ENCODE assay signal across 1 cellular context in the genomic region with DNA sequence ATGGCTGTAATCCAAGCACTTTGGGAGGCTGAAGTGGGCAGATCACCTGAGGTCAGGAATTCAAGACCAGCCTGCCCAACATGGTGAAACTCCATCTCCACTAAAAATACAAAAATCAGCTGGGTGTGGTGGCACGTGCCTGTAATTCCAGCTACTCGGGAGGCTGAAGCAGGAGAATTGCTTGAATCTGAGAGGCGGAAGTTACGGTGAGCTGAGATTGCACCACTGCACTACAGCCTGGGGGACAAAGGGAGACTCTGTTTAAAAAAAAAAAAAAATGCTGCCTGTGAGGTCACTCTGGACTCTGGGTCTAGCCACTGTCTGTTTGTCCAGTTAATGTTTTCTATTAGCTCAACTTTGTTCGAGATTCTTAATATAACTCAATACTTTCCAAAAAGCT.
TF ChIP-seq lines count a peak whose summit lies in the region.

No MANE protein-coding gene starts in this region.

TF ChIP-seq in HepG2, 621 proteins besides CTCF, POLR2A, EP300 and RAD21 (continued from another document and continues in another):
- peak; percentile 64; the same call in 1 of the 2 replicates for TF ChIP-seq ERF (CRISPR knock-in tag; IDR thresholded peaks at IDR 0.05)
- peak; percentile 90 for TF ChIP-seq BHLHE40 (IDR thresholded peaks at IDR 0.05; ENCODE audit: low read length)
- TF ChIP-seq, protein P1, sequence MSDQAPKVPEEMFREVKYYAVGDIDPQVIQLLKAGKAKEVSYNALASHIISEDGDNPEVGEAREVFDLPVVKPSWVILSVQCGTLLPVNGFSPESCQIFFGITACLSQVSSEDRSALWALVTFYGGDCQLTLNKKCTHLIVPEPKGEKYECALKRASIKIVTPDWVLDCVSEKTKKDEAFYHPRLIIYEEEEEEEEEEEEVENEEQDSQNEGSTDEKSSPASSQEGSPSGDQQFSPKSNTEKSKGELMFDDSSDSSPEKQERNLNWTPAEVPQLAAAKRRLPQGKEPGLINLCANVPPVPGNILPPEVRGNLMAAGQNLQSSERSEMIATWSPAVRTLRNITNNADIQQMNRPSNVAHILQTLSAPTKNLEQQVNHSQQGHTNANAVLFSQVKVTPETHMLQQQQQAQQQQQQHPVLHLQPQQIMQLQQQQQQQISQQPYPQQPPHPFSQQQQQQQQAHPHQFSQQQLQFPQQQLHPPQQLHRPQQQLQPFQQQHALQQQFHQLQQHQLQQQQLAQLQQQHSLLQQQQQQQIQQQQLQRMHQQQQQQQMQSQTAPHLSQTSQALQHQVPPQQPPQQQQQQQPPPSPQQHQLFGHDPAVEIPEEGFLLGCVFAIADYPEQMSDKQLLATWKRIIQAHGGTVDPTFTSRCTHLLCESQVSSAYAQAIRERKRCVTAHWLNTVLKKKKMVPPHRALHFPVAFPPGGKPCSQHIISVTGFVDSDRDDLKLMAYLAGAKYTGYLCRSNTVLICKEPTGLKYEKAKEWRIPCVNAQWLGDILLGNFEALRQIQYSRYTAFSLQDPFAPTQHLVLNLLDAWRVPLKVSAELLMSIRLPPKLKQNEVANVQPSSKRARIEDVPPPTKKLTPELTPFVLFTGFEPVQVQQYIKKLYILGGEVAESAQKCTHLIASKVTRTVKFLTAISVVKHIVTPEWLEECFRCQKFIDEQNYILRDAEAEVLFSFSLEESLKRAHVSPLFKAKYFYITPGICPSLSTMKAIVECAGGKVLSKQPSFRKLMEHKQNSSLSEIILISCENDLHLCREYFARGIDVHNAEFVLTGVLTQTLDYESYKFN (CRISPR knock-in tag; conservative IDR thresholded peaks at IDR 0.05): peak; percentile 49; the same call in 1 of the 2 replicates
- TF ChIP-seq, protein P2, sequence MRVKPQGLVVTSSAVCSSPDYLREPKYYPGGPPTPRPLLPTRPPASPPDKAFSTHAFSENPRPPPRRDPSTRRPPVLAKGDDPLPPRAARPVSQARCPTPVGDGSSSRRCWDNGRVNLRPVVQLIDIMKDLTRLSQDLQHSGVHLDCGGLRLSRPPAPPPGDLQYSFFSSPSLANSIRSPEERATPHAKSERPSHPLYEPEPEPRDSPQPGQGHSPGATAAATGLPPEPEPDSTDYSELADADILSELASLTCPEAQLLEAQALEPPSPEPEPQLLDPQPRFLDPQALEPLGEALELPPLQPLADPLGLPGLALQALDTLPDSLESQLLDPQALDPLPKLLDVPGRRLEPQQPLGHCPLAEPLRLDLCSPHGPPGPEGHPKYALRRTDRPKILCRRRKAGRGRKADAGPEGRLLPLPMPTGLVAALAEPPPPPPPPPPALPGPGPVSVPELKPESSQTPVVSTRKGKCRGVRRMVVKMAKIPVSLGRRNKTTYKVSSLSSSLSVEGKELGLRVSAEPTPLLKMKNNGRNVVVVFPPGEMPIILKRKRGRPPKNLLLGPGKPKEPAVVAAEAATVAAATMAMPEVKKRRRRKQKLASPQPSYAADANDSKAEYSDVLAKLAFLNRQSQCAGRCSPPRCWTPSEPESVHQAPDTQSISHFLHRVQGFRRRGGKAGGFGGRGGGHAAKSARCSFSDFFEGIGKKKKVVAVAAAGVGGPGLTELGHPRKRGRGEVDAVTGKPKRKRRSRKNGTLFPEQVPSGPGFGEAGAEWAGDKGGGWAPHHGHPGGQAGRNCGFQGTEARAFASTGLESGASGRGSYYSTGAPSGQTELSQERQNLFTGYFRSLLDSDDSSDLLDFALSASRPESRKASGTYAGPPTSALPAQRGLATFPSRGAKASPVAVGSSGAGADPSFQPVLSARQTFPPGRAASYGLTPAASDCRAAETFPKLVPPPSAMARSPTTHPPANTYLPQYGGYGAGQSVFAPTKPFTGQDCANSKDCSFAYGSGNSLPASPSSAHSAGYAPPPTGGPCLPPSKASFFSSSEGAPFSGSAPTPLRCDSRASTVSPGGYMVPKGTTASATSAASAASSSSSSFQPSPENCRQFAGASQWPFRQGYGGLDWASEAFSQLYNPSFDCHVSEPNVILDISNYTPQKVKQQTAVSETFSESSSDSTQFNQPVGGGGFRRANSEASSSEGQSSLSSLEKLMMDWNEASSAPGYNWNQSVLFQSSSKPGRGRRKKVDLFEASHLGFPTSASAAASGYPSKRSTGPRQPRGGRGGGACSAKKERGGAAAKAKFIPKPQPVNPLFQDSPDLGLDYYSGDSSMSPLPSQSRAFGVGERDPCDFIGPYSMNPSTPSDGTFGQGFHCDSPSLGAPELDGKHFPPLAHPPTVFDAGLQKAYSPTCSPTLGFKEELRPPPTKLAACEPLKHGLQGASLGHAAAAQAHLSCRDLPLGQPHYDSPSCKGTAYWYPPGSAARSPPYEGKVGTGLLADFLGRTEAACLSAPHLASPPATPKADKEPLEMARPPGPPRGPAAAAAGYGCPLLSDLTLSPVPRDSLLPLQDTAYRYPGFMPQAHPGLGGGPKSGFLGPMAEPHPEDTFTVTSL (CRISPR knock-in tag; IDR thresholded peaks at IDR 0.05; ENCODE audit: borderline replicate concordance): peak; percentile 45; the same call in 1 of the 2 replicates
- peak; percentile 82; the same call in 1 of the 2 replicates for TF ChIP-seq RCOR2 (CRISPR knock-in tag; IDR thresholded peaks at IDR 0.05)
- TF ChIP-seq, protein P3, sequence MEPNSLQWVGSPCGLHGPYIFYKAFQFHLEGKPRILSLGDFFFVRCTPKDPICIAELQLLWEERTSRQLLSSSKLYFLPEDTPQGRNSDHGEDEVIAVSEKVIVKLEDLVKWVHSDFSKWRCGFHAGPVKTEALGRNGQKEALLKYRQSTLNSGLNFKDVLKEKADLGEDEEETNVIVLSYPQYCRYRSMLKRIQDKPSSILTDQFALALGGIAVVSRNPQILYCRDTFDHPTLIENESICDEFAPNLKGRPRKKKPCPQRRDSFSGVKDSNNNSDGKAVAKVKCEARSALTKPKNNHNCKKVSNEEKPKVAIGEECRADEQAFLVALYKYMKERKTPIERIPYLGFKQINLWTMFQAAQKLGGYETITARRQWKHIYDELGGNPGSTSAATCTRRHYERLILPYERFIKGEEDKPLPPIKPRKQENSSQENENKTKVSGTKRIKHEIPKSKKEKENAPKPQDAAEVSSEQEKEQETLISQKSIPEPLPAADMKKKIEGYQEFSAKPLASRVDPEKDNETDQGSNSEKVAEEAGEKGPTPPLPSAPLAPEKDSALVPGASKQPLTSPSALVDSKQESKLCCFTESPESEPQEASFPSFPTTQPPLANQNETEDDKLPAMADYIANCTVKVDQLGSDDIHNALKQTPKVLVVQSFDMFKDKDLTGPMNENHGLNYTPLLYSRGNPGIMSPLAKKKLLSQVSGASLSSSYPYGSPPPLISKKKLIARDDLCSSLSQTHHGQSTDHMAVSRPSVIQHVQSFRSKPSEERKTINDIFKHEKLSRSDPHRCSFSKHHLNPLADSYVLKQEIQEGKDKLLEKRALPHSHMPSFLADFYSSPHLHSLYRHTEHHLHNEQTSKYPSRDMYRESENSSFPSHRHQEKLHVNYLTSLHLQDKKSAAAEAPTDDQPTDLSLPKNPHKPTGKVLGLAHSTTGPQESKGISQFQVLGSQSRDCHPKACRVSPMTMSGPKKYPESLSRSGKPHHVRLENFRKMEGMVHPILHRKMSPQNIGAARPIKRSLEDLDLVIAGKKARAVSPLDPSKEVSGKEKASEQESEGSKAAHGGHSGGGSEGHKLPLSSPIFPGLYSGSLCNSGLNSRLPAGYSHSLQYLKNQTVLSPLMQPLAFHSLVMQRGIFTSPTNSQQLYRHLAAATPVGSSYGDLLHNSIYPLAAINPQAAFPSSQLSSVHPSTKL (CRISPR knock-in tag; IDR thresholded peaks at IDR 0.05): peak; percentile 86
- TF ChIP-seq ETV5 (CRISPR knock-in tag; IDR thresholded peaks at IDR 0.05; ENCODE audit: borderline replicate concordance): peak; percentile 80
- TF ChIP-seq KAT8 (CRISPR knock-in tag; IDR thresholded peaks at IDR 0.05): peak; percentile 15; the same call in 1 of the 2 replicates
- TF ChIP-seq, protein P4, sequence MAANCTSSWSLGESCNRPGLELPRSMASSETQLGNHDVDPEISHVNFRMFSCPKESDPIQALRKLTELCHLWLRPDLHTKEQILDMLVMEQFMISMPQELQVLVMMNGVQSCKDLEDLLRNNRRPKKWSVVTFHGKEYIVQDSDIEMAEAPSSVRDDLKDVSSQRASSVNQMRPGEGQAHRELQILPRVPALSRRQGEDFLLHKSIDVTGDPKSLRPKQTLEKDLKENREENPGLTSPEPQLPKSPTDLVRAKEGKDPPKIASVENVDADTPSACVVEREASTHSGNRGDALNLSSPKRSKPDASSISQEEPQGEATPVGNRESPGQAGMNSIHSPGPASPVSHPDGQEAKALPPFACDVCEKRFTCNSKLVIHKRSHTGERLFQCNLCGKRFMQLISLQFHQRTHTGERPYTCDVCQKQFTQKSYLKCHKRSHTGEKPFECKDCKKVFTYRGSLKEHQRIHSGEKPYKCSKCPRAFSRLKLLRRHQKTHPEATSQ (CRISPR knock-in tag; IDR thresholded peaks at IDR 0.05; ENCODE audit: borderline replicate concordance): peak; percentile 48; the same call in 1 of the 2 replicates
- peak; percentile 40; the same call in 1 of the 2 replicates for TF ChIP-seq SAP130 (CRISPR knock-in tag; IDR thresholded peaks at IDR 0.05; ENCODE audit: low read depth)
- TF ChIP-seq FOXA3 (CRISPR knock-in tag; IDR thresholded peaks at IDR 0.05): peak; percentile 30; the same call in 1 of the 2 replicates
- TF ChIP-seq, protein P5, sequence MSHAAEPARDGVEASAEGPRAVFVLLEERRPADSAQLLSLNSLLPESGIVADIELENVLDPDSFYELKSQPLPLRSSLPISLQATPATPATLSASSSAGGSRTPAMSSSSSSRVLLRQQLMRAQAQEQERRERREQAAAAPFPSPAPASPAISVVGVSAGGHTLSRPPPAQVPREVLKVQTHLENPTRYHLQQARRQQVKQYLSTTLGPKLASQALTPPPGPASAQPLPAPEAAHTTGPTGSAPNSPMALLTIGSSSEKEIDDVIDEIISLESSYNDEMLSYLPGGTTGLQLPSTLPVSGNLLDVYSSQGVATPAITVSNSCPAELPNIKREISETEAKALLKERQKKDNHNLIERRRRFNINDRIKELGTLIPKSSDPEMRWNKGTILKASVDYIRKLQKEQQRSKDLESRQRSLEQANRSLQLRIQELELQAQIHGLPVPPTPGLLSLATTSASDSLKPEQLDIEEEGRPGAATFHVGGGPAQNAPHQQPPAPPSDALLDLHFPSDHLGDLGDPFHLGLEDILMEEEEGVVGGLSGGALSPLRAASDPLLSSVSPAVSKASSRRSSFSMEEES (CRISPR knock-in tag; IDR thresholded peaks at IDR 0.05): peak; percentile 52; the same call in 1 of the 2 replicates
- 0 out of 2 replicates have a peak, but pooled peaks have one; percentile 39 for TF ChIP-seq SMYD3 (CRISPR knock-in tag; IDR thresholded peaks at IDR 0.05)
- TF ChIP-seq ATF7 (IDR thresholded peaks at IDR 0.05): peak; percentile 74
- peak; percentile 87 for TF ChIP-seq ATF7 (CRISPR knock-in tag; IDR thresholded peaks at IDR 0.05)
- TF ChIP-seq RARA (CRISPR knock-in tag; IDR thresholded peaks at IDR 0.05): peak; percentile 31; the same call in 1 of the 2 replicates
- TF ChIP-seq ZMYM2 (CRISPR knock-in tag; IDR thresholded peaks at IDR 0.05): peak; percentile 92
- 0 out of 2 replicates have a peak, but pooled peaks have one; percentile 25 for TF ChIP-seq ZNF124 (CRISPR knock-in tag; IDR thresholded peaks at IDR 0.05)
- 0 out of 2 replicates have a peak, but pooled peaks have one; percentile 26 for TF ChIP-seq REPIN1 (CRISPR knock-in tag; IDR thresholded peaks at IDR 0.05; ENCODE audit: borderline replicate concordance, low read depth)
- TF ChIP-seq SKI (IDR thresholded peaks at IDR 0.05; ENCODE audit: partially characterized antibody): peak; percentile 65
- peak; percentile 70 for TF ChIP-seq ELF1 (CRISPR knock-in tag; IDR thresholded peaks at IDR 0.05)
- TF ChIP-seq, protein P6, sequence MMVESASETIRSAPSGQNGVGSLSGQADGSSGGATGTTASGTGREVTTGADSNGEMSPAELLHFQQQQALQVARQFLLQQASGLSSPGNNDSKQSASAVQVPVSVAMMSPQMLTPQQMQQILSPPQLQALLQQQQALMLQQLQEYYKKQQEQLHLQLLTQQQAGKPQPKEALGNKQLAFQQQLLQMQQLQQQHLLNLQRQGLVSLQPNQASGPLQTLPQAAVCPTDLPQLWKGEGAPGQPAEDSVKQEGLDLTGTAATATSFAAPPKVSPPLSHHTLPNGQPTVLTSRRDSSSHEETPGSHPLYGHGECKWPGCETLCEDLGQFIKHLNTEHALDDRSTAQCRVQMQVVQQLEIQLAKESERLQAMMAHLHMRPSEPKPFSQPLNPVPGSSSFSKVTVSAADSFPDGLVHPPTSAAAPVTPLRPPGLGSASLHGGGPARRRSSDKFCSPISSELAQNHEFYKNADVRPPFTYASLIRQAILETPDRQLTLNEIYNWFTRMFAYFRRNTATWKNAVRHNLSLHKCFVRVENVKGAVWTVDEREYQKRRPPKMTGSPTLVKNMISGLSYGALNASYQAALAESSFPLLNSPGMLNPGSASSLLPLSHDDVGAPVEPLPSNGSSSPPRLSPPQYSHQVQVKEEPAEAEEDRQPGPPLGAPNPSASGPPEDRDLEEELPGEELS (CRISPR knock-in tag; IDR thresholded peaks at IDR 0.05): peak; percentile 46; the same call in 1 of the 2 replicates
- 0 out of 2 replicates have a peak, but pooled peaks have one; percentile 22 for TF ChIP-seq FOXK1 (CRISPR knock-in tag; IDR thresholded peaks at IDR 0.05; ENCODE audit: borderline replicate concordance, low read depth)
- TF ChIP-seq, protein P7, sequence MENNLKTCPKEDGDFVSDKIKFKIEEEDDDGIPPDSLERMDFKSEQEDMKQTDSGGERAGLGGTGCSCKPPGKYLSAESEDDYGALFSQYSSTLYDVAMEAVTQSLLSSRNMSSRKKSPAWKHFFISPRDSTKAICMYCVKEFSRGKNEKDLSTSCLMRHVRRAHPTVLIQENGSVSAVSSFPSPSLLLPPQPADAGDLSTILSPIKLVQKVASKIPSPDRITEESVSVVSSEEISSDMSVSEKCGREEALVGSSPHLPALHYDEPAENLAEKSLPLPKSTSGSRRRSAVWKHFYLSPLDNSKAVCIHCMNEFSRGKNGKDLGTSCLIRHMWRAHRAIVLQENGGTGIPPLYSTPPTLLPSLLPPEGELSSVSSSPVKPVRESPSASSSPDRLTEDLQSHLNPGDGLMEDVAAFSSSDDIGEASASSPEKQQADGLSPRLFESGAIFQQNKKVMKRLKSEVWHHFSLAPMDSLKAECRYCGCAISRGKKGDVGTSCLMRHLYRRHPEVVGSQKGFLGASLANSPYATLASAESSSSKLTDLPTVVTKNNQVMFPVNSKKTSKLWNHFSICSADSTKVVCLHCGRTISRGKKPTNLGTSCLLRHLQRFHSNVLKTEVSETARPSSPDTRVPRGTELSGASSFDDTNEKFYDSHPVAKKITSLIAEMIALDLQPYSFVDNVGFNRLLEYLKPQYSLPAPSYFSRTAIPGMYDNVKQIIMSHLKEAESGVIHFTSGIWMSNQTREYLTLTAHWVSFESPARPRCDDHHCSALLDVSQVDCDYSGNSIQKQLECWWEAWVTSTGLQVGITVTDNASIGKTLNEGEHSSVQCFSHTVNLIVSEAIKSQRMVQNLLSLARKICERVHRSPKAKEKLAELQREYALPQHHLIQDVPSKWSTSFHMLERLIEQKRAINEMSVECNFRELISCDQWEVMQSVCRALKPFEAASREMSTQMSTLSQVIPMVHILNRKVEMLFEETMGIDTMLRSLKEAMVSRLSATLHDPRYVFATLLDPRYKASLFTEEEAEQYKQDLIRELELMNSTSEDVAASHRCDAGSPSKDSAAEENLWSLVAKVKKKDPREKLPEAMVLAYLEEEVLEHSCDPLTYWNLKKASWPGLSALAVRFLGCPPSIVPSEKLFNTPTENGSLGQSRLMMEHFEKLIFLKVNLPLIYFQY (CRISPR knock-in tag; IDR thresholded peaks at IDR 0.05; ENCODE audit: borderline replicate concordance): 0 out of 2 replicates have a peak, but pooled peaks have one; percentile 17
- TF ChIP-seq ZNF501 (CRISPR knock-in tag; IDR thresholded peaks at IDR 0.05): peak; percentile 45; the same call in 1 of the 2 replicates
- peak; percentile 64; the same call in 1 of the 2 replicates for TF ChIP-seq SOX5 (CRISPR knock-in tag; IDR thresholded peaks at IDR 0.05; ENCODE audit: borderline replicate concordance)
- peak; percentile 94 for TF ChIP-seq GFI1 (CRISPR knock-in tag; IDR thresholded peaks at IDR 0.05; ENCODE audit: borderline replicate concordance)
- peak; percentile 68 for TF ChIP-seq SALL1 (CRISPR knock-in tag; IDR thresholded peaks at IDR 0.05)
- TF ChIP-seq ZNF460 (CRISPR knock-in tag; IDR thresholded peaks at IDR 0.05; ENCODE audit: borderline replicate concordance): peak; percentile 99
- TF ChIP-seq HDAC2 (CRISPR knock-in tag; IDR thresholded peaks at IDR 0.05): peak; percentile 54; the same call in 1 of the 2 replicates
